Comparison of ENCODE assay signal across 30 cellular contexts in the genomic region with DNA sequence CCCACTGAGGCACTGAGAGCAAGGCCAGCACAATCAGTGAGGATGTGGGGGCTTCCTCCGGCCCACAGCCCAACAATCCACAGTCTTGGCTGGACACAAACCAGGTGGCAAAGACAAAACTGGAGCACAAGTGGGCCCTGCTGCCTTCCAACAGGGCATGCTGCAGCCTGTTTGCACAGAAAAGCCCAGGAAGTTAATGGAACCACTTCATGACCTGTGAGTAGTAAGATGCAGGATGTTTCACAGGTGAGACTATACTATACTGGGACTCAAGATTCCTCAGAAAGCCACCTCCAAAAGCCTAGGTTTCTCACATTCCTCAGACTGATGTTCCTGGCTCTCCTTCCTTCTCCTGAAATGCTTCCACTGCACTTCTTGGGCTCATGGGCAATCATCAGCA.
"Had no signal": no experiment of that assay in that cellular context is flagged by ENCODE, and none has a peak within 500 bp of the region (broad histone marks: within the 10 kb centered on the region; RNA-seq: fewer than 3 reads in every experiment).

No MANE protein-coding gene starts in this region.

- H3K27ac ChIP-seq: brain microvascular endothelial cell, cardiac muscle cell, colonic mucosa, gastrocnemius medialis, heart left ventricle had no signal

- H3K4me3 ChIP-seq: cardiac muscle cell, colonic mucosa, gastrocnemius medialis, heart left ventricle had no signal

- H3K36me3 ChIP-seq: brain microvascular endothelial cell, cardiac muscle cell, colonic mucosa had no signal

- H3K27me3 ChIP-seq: brain microvascular endothelial cell, cardiac muscle cell, colonic mucosa, gastrocnemius medialis, heart left ventricle had no signal

- H3K9me3 ChIP-seq: colonic mucosa, gastrocnemius medialis had no signal

- FAIRE-seq: astrocyte, endometrium, endothelial cell of umbilical vein had no signal

- DNase-seq: activated CD4-positive, alpha-beta memory T cell treated with anti-CD3 and anti-CD28 coated beads, Interleukin-2, amount 10 ng/mL, durations not matched to agents 7 days and 5 days; activated CD4-positive, alpha-beta T cell treated with anti-CD3 and anti-CD28 coated beads for 36 hours; activated CD4-positive, alpha-beta T cell treated with anti-CD3 and anti-CD28 coated beads, Interleukin-2, amount 10 ng/mL, durations not matched to agents 24 days and 14 days; activated CD4-positive, alpha-beta T cell treated with anti-CD3 and anti-CD28 coated beads, Interleukin-2, amount 50 U/mL, for 4 hours; activated CD4-positive, CD25-positive, alpha-beta regulatory T cell; activated CD4-positive, CD25-positive, alpha-beta regulatory T cell treated with anti-CD3 and anti-CD28 coated beads, Interleukin-2, amount 50 U/mL, for 72 hours; activated CD8-positive, alpha-beta memory T cell treated with anti-CD3 and anti-CD28 coated beads, Interleukin-2, amount 50 U/mL, for 48 hours; activated gamma-delta T cell; activated naive CD4-positive, alpha-beta T cell; activated naive CD4-positive, alpha-beta T cell treated with anti-CD3 and anti-CD28 coated beads, Interleukin-2, amount 10 ng/mL, durations not matched to agents 7 days and 5 days; activated naive CD8-positive, alpha-beta T cell treated with anti-CD3 and anti-CD28 coated beads, Interleukin-2, amount 10 ng/mL, durations not matched to agents 7 days and 5 days; activated T-cell treated with anti-CD3 and anti-CD28 coated beads for 4 hours; activated T-cell treated with anti-CD3 and anti-CD28 coated beads, Interleukin-2, amount 50 U/mL, for 24 hours; activated T-cell treated with anti-CD3 and anti-CD28 coated beads, Interleukin-2, amount 50 U/mL, for 72 hours; amniotic stem cell; anterior cingulate cortex; brain microvascular endothelial cell; central memory CD4-positive, alpha-beta T cell; cerebellar nuclear complex; colonic mucosa; effector CD8-positive, alpha-beta T cell; foreskin fibroblast; gastrocnemius medialis; glutamatergic neuron; heart left ventricle; T-helper 2 cell had no signal

- H3K4me1 ChIP-seq: colonic mucosa, gastrocnemius medialis, heart left ventricle had no signal
